8 cellular contexts compared by ENCODE assay signal in the genomic region with DNA sequence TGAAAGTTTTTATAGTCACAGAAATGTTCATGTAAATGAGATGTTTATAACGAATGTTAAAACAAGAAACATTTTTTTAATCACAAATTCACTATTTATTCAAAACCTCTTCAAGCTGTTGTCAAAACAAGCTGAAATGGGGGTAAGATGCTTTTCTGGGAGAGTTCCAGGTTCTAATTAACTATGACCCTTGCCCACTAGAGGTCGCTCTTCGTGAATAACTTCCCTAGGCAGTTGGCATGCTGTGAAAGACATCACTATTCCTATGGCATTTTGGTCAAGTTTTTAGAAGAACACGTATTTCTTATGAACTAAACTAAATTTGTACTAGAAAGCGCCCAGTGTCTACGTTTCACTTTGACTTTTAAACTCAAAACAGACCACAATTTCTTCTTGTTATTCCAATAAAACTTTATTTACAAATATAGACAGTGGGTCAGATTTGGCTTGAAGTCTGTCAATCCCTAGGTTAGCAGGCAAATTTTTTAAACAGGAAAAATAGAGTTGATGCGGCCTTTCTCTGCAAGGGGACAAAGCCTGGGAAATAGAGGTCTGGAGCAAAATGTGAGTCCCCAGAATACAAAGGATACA.
DNase-seq lines count a peak whose midpoint lies in the region; ATAC-seq and TF ChIP-seq lines count a peak whose summit lies in the region.

No MANE protein-coding gene starts in this region.

- no peak overlapping the region for H3K9ac ChIP-seq in Karpas-422 (ENCODE audit: low read length)
- H3K9ac ChIP-seq in SK-N-SH: no peak overlapping the region

- no peak overlapping the region for H3K4me2 ChIP-seq in Karpas-422 (ENCODE audit: low read depth, low read length, poor library complexity, severe bottlenecking)
- no peak overlapping the region for H3K4me2 ChIP-seq in SK-N-SH

- POLR2A ChIA-PET in SK-N-SH (lab: Yijun Ruan, JAX): no interaction called here

- TF ChIP-seq RAD21 in SK-N-SH (IDR thresholded peaks at IDR 0.05; ENCODE audit: low read length): peak; percentile 58

- no peak overlapping the region for H3K4me3 ChIP-seq in Karpas-422 (ENCODE audit: low read length)
- H3K4me3 ChIP-seq in SK-N-SH (ENCODE audit: low read depth in 2 of 2, low read length in 1 of 2): no peak overlapping the region; a peak in 1 of 4 replicates
- no peak overlapping the region for H3K4me3 ChIP-seq in astrocyte of the spinal cord (ENCODE audit: low read depth, low read length)

- TF ChIP-seq EP300 in SK-N-SH (IDR thresholded peaks at IDR 0.05; ENCODE audit: borderline replicate concordance in 1 of 2, low read depth in 1 of 2, low read length in 1 of 2): no peak

- in situ Hi-C loops in astrocyte of the spinal cord (cut with HindIII; ENCODE audit: low sequenced_read_pairs): no loop called here

- H2AFZ ChIP-seq in Karpas-422 (ENCODE audit: low read length) (no peak overlapping the region), SK-N-SH (ENCODE audit: low read depth) (no peak overlapping the region)

- intact Hi-C loops in left colon (cut with DNase I, micrococcal nuclease): no loop called here

- 9% methylated on average over 7 of the region's 7 CpGs for WGBS in SK-N-SH (ENCODE audit: low lambda C conversion rate)

- peaks cover 11% of the 10 kb centered on the region for H3K9me3 ChIP-seq in Karpas-422 (ENCODE audit: low read length)
- H3K9me3 ChIP-seq in SK-N-SH: peaks cover 14% of the 10 kb centered on the region; the same call in 1 of the 2 replicates

- H3F3A ChIP-seq in SK-N-SH (replicated peaks; ENCODE audit: insufficient read depth): no peaks in the 10 kb centered on the region

- no peaks in the 10 kb centered on the region for H3K79me2 ChIP-seq in Karpas-422 (ENCODE audit: low read length)
- H3K79me2 ChIP-seq in SK-N-SH (ENCODE audit: insufficient read depth): no peaks in the 10 kb centered on the region

- H3K27me3 ChIP-seq in Karpas-422 (ENCODE audit: low read length) (no peaks in the 10 kb centered on the region), SK-N-SH (ENCODE audit: insufficient read depth) (no peaks in the 10 kb centered on the region)

- H3K27ac ChIP-seq in Karpas-422 (ENCODE audit: low read length) (no peak overlapping the region), SK-N-SH (ENCODE audit: low read depth in 2 of 2, low read length in 1 of 2) (no peak overlapping the region)

- DNase-seq in NCI-H1436 (lab: John Stamatoyannopoulos, UW) (peak; percentile 20), NCI-H1436 treated with DMSO at 0.1 percent for 48 hours (lab: John Stamatoyannopoulos, UW) (no peak), Karpas-422 (peak; percentile 88), SK-N-SH (peak; percentile 62), astrocyte of the spinal cord (ENCODE audit: low read depth, low spot score) (peak; percentile 65), left colon (peak in 1 of 2 donors; percentile 69)
- DNase-seq in stimulated activated CD8-positive, alpha-beta memory T cell treated with anti-CD3 and anti-CD28 coated beads, Interleukin-4, amount 100 ng/mL, for 1 hour (ENCODE audit: low read depth in 2 of 2, low spot score in 1 of 2): peak; percentile 19 to 24

- H3K9me2 ChIP-seq in Karpas-422 (replicated peaks; ENCODE audit: insufficient read depth, low read length) (no peaks in the 10 kb centered on the region), SK-N-SH (no peaks in the 10 kb centered on the region)

- ATAC-seq in left colon (peak; percentile 42), GM21825 (IDR thresholded peaks at IDR 0.05; ENCODE audit: unreplicated experiment) (no peak)

- H3K36me3 ChIP-seq in Karpas-422 (ENCODE audit: insufficient read depth, low read length) (0 out of 2 replicates have a peak, but pooled peaks cover 3% of the 10 kb centered on the region), SK-N-SH (replicated peaks in 1 of 2; ENCODE audit: control insufficient read depth in 1 of 2, insufficient read depth in 2 of 2, low read length in 1 of 2) (no peaks in the 10 kb centered on the region)

- H3K4me1 ChIP-seq in Karpas-422 (ENCODE audit: low read length) (peaks cover 3% of the 10 kb centered on the region), SK-N-SH (ENCODE audit: control insufficient read depth in 1 of 2, insufficient read depth in 2 of 2, low read depth in 1 of 2, low read length in 1 of 2) (no peaks in the 10 kb centered on the region; a peak in 1 of 4 replicates)

- TF ChIP-seq CTCF in SK-N-SH (IDR thresholded peaks at IDR 0.05): peak; percentile 80
- TF ChIP-seq CTCF in astrocyte of the spinal cord (IDR thresholded peaks at IDR 0.05; ENCODE audit: low read depth, low read length): peak; percentile 55

- H4K20me1 ChIP-seq in Karpas-422 (ENCODE audit: insufficient read depth, low read depth, low read length) (no peaks in the 10 kb centered on the region), SK-N-SH (ENCODE audit: insufficient read depth) (no peaks in the 10 kb centered on the region)

- CTCF ChIA-PET in SK-N-SH (lab: Yijun Ruan, JAX): interaction anchor here (0.6 to 2.8 kb wide), 21 partner anchors 11 to 292 kb away, joined by 3 to 12 read pairs (median 3); no protein-coding TSS in a partner anchor

TF ChIP-seq in SK-N-SH, 30 proteins besides CTCF, POLR2A, EP300 and RAD21:
- TF ChIP-seq IRF3 (IDR thresholded peaks at IDR 0.05; ENCODE audit: low read depth, low read length) (no peak), MXI1 (IDR thresholded peaks at IDR 0.05; ENCODE audit: low read depth, low read length) (no peak), GATA2 (CRISPR knock-in tag; IDR thresholded peaks at IDR 0.05) (no peak), NFIC (IDR thresholded peaks at IDR 0.05; ENCODE audit: borderline replicate concordance) (peak; percentile 37), TAF1 (IDR thresholded peaks at IDR 0.05; ENCODE audit: borderline replicate concordance, low read depth, low read length) (no peak), SMC3 (IDR thresholded peaks at IDR 0.05; ENCODE audit: low read depth, low read length) (peak; percentile 47), POLR2AphosphoS5 (IDR thresholded peaks at IDR 0.05; ENCODE audit: low read depth, low read length) (no peak), RFX5 (IDR thresholded peaks at IDR 0.05; ENCODE audit: low read length) (no peak), FOXJ3 (CRISPR knock-in tag; IDR thresholded peaks at IDR 0.05) (no peak)
- TF ChIP-seq, protein P1, sequence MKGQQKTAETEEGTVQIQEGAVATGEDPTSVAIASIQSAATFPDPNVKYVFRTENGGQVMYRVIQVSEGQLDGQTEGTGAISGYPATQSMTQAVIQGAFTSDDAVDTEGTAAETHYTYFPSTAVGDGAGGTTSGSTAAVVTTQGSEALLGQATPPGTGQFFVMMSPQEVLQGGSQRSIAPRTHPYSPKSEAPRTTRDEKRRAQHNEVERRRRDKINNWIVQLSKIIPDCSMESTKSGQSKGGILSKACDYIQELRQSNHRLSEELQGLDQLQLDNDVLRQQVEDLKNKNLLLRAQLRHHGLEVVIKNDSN (IDR thresholded peaks at IDR 0.05; ENCODE audit: borderline replicate concordance, low read depth): no peak
- TF ChIP-seq, protein P2, sequence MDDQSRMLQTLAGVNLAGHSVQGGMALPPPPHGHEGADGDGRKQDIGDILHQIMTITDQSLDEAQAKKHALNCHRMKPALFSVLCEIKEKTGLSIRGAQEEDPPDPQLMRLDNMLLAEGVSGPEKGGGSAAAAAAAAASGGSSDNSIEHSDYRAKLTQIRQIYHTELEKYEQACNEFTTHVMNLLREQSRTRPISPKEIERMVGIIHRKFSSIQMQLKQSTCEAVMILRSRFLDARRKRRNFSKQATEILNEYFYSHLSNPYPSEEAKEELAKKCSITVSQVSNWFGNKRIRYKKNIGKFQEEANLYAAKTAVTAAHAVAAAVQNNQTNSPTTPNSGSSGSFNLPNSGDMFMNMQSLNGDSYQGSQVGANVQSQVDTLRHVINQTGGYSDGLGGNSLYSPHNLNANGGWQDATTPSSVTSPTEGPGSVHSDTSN (IDR thresholded peaks at IDR 0.05): no peak
